In the genomic region with DNA sequence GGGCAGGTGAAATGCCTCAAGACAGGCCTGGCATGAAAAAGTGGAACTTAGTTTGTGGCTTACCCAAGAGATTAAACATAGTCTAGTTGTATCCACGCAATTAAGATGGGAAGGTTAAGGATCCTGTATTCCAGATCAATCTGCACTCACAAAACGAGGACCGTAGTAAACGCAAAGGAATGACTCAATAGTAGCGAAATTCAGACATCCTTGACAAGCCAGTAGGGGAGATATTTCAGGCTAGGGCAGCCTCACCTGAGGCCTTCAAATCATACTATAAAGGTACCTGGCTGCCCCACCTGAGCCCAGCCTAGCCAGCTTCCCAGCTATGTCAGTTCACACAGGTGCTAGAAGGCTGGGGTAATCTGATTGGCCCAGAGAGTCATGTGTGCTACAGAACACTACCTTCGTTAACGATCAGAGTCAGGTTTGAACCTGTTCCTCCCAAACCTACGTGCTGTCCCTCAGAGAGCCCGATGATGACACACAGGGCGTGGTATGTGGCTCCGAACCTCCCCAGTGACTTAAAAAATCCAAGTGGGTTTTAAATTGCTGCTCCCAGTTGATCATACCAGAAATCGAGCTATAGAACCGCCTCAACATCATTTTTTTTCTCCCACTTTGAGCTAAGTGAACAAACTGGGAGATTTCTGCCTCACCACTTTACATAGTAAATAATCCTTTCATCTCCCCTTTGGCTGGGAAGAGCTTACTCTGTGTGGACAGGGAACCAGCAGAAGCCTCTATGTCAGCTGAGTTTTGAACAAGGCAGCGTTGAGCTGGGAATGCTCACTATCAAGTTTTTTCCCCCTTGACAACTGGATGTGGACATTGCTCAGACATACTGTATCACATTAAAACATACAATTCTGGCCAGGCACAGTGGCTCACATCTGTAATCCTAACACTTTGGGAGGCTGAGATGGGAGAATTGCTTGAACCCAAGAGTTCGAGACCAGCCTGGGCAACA, we compare ENCODE assay signal across 3 cellular contexts.
TF ChIP-seq lines count a peak whose summit lies in the region.

No MANE protein-coding gene starts in this region.

TF ChIP-seq in A549, 52 proteins besides CTCF, POLR2A, EP300 and RAD21:
- TF ChIP-seq MAFK (IDR thresholded peaks at IDR 0.05; ENCODE audit: partially characterized antibody), result no peak
- TF ChIP-seq HEYL (CRISPR knock-in tag; IDR thresholded peaks at IDR 0.05), result no peak
- TF ChIP-seq KDM5A (IDR thresholded peaks at IDR 0.05), result no peak
- no peak for TF ChIP-seq JUNB (IDR thresholded peaks at IDR 0.05)
- no peak for TF ChIP-seq MAZ (IDR thresholded peaks at IDR 0.05; ENCODE audit: borderline replicate concordance, low read depth, low read length)
- no peak for TF ChIP-seq TP53 (CRISPR knock-in tag; IDR thresholded peaks at IDR 0.05)
- TF ChIP-seq PHF8 (IDR thresholded peaks at IDR 0.05; ENCODE audit: borderline replicate concordance, low read depth), result no peak
- TF ChIP-seq NR3C1 (IDR thresholded peaks at IDR 0.05), result no peak
- TF ChIP-seq EHF (CRISPR knock-in tag; IDR thresholded peaks at IDR 0.05), result no peak
- TF ChIP-seq, protein P1, sequence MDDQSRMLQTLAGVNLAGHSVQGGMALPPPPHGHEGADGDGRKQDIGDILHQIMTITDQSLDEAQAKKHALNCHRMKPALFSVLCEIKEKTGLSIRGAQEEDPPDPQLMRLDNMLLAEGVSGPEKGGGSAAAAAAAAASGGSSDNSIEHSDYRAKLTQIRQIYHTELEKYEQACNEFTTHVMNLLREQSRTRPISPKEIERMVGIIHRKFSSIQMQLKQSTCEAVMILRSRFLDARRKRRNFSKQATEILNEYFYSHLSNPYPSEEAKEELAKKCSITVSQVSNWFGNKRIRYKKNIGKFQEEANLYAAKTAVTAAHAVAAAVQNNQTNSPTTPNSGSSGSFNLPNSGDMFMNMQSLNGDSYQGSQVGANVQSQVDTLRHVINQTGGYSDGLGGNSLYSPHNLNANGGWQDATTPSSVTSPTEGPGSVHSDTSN (IDR thresholded peaks at IDR 0.05), result no peak
- no peak for TF ChIP-seq ESRRA (IDR thresholded peaks at IDR 0.05; ENCODE audit: borderline replicate concordance, low read length)
- no peak for TF ChIP-seq POLR2AphosphoS2 (conservative IDR thresholded peaks at IDR 0.05; ENCODE audit: low read length)
- no peak for TF ChIP-seq EHMT2 (IDR thresholded peaks at IDR 0.05; ENCODE audit: low read depth)
- TF ChIP-seq, protein P2, sequence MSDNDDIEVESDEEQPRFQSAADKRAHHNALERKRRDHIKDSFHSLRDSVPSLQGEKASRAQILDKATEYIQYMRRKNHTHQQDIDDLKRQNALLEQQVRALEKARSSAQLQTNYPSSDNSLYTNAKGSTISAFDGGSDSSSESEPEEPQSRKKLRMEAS (IDR thresholded peaks at IDR 0.05), result no peak
- no peak for TF ChIP-seq ZFP36 (IDR thresholded peaks at IDR 0.05; ENCODE audit: borderline replicate concordance, partially characterized antibody)

TF ChIP-seq in Ishikawa, 13 proteins besides CTCF, POLR2A, EP300 and RAD21:
- TF ChIP-seq, protein P3, sequence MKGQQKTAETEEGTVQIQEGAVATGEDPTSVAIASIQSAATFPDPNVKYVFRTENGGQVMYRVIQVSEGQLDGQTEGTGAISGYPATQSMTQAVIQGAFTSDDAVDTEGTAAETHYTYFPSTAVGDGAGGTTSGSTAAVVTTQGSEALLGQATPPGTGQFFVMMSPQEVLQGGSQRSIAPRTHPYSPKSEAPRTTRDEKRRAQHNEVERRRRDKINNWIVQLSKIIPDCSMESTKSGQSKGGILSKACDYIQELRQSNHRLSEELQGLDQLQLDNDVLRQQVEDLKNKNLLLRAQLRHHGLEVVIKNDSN (IDR thresholded peaks at IDR 0.05), result peak; percentile 82
- TF ChIP-seq FOXM1 (IDR thresholded peaks at IDR 0.05; ENCODE audit: borderline replicate concordance, low read depth), result no peak

TF ChIP-seq in WTC11, 78 proteins besides CTCF, POLR2A, EP300 and RAD21:
- TF ChIP-seq ZNF416 (CRISPR knock-in tag; IDR thresholded peaks at IDR 0.05) (no peak), ZNF219 (CRISPR knock-in tag; IDR thresholded peaks at IDR 0.05; ENCODE audit: borderline replicate concordance) (no peak), ZNF396 (CRISPR knock-in tag; IDR thresholded peaks at IDR 0.05; ENCODE audit: borderline replicate concordance) (no peak)
- TF ChIP-seq, protein P4, sequence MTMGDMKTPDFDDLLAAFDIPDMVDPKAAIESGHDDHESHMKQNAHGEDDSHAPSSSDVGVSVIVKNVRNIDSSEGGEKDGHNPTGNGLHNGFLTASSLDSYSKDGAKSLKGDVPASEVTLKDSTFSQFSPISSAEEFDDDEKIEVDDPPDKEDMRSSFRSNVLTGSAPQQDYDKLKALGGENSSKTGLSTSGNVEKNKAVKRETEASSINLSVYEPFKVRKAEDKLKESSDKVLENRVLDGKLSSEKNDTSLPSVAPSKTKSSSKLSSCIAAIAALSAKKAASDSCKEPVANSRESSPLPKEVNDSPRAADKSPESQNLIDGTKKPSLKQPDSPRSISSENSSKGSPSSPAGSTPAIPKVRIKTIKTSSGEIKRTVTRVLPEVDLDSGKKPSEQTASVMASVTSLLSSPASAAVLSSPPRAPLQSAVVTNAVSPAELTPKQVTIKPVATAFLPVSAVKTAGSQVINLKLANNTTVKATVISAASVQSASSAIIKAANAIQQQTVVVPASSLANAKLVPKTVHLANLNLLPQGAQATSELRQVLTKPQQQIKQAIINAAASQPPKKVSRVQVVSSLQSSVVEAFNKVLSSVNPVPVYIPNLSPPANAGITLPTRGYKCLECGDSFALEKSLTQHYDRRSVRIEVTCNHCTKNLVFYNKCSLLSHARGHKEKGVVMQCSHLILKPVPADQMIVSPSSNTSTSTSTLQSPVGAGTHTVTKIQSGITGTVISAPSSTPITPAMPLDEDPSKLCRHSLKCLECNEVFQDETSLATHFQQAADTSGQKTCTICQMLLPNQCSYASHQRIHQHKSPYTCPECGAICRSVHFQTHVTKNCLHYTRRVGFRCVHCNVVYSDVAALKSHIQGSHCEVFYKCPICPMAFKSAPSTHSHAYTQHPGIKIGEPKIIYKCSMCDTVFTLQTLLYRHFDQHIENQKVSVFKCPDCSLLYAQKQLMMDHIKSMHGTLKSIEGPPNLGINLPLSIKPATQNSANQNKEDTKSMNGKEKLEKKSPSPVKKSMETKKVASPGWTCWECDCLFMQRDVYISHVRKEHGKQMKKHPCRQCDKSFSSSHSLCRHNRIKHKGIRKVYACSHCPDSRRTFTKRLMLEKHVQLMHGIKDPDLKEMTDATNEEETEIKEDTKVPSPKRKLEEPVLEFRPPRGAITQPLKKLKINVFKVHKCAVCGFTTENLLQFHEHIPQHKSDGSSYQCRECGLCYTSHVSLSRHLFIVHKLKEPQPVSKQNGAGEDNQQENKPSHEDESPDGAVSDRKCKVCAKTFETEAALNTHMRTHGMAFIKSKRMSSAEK (CRISPR knock-in tag; IDR thresholded peaks at IDR 0.05; ENCODE audit: borderline replicate concordance), result no peak
- TF ChIP-seq, protein P5, sequence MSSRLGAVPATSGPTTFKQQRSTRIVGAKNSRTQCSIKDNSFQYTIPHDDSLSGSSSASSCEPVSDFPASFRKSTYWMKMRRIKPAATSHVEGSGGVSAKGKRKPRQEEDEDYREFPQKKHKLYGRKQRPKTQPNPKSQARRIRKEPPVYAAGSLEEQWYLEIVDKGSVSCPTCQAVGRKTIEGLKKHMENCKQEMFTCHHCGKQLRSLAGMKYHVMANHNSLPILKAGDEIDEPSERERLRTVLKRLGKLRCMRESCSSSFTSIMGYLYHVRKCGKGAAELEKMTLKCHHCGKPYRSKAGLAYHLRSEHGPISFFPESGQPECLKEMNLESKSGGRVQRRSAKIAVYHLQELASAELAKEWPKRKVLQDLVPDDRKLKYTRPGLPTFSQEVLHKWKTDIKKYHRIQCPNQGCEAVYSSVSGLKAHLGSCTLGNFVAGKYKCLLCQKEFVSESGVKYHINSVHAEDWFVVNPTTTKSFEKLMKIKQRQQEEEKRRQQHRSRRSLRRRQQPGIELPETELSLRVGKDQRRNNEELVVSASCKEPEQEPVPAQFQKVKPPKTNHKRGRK (CRISPR knock-in tag; IDR thresholded peaks at IDR 0.05; ENCODE audit: borderline replicate concordance), result no peak
- TF ChIP-seq, protein P6, sequence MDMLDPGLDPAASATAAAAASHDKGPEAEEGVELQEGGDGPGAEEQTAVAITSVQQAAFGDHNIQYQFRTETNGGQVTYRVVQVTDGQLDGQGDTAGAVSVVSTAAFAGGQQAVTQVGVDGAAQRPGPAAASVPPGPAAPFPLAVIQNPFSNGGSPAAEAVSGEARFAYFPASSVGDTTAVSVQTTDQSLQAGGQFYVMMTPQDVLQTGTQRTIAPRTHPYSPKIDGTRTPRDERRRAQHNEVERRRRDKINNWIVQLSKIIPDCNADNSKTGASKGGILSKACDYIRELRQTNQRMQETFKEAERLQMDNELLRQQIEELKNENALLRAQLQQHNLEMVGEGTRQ (CRISPR knock-in tag; IDR thresholded peaks at IDR 0.05), result peak; percentile 77
- TF ChIP-seq, protein P7, sequence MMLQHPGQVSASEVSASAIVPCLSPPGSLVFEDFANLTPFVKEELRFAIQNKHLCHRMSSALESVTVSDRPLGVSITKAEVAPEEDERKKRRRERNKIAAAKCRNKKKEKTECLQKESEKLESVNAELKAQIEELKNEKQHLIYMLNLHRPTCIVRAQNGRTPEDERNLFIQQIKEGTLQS (CRISPR knock-in tag; conservative IDR thresholded peaks at IDR 0.05), result no peak
- TF ChIP-seq, protein P3 (CRISPR knock-in tag; IDR thresholded peaks at IDR 0.05), result peak; percentile 84
